ENCODE assay signal across 10 cellular contexts in genomic region chr19:18232540-18233223, GRCh38. TPM values are rescaled to one million over a fixed set of nuclear protein-coding genes. Genes with fewer than 3 reads are reported as not detected.
DNase-seq lines count a peak whose midpoint lies in the region; ATAC-seq, FAIRE-seq and TF ChIP-seq lines count a peak whose summit lies in the region.
"Had no signal": no experiment of that assay in that cellular context is flagged by ENCODE, and none has a peak within 500 bp of the region (broad histone marks: within the 10 kb centered on the region; RNA-seq: fewer than 3 reads in every experiment).

No MANE protein-coding gene starts in this region.

- DNase-seq in NCI-H1436 (lab: John Stamatoyannopoulos, UW) (peak; percentile 28), NCI-H1436 treated with DMSO at 0.1 percent for 48 hours (lab: John Stamatoyannopoulos, UW) (no peak), NCI-H1092 treated with DMSO at 0.1 percent for 48 hours (lab: John Stamatoyannopoulos, UW) (peak; percentile 57), K562 (ENCODE audit: extremely low read depth in 1 of 4, low spot score in 3 of 4) (peak; percentile 72 to 79 (median 75)), mesothelial cell of epicardium (ENCODE audit: low spot score in 2 of 2, unreplicated experiment in 2 of 2) (no peak), mammary epithelial cell (no peak)

- H3K4me1 Mint-ChIP-seq in mesothelial cell of epicardium = peaks cover 6% of the 10 kb centered on the region

- H3K4me1 ChIP-seq in K562 (replicated peaks in 1 of 2; ENCODE audit: control insufficient read depth in 2 of 2, insufficient read depth in 2 of 2, low read length in 2 of 2) = peaks cover 15 to 27% of the 10 kb centered on the region in 2 experiments; a peak in 4 of 5 replicates
- no peaks in the 10 kb centered on the region for H3K4me1 ChIP-seq in mammary epithelial cell (ENCODE audit: insufficient read depth, low read length)

- H3K4me2 ChIP-seq in K562 (ENCODE audit: insufficient read depth, low read length) = peak overlapping the region; percentile 60
- H3K4me2 ChIP-seq in mammary epithelial cell (ENCODE audit: insufficient read depth, low read depth, low read length) = no peak overlapping the region

- peaks cover 66% of the 10 kb centered on the region for H3K27me3 Mint-ChIP-seq in mesothelial cell of epicardium (ENCODE audit: low read depth)

- CTCF ChIA-PET in K562 (lab: Yijun Ruan, JAX; ENCODE audit: low intra/inter-chr PET ratio) (interaction anchor here (0.7 kb wide), 1 partner anchor 13 kb away, joined by 3 read pairs; no protein-coding TSS in a partner anchor), mammary epithelial cell (lab: Charles Lee; ENCODE audit: low non-redundant PET) (interaction anchor here (0.6 to 0.7 kb wide), 2 partner anchors 24 to 47 kb away, joined by 3 to 7 read pairs; no protein-coding TSS in a partner anchor)

- intact Hi-C loops in K562 (cut with micrococcal nuclease) = no loop called here
- intact Hi-C loops in mammary epithelial cell (cut with micrococcal nuclease) = no loop called here

- TF ChIP-seq POLR2A in K562 (conservative IDR thresholded peaks at IDR 0.05) = no peak

- peaks cover 6% of the 10 kb centered on the region for H3K9me3 Mint-ChIP-seq in mesothelial cell of epicardium

- peak overlapping the region; percentile 34 for H3K4me3 Mint-ChIP-seq in mesothelial cell of epicardium
- H3K4me3 Mint-ChIP-seq: natural killer cell had no signal

- H4K20me1 ChIP-seq in K562 (replicated peaks; ENCODE audit: control insufficient read depth, insufficient read depth, low read length) (peaks cover 5% of the 10 kb centered on the region; the same call in 1 of the 2 replicates), mammary epithelial cell (ENCODE audit: insufficient read depth, low read length) (no peaks in the 10 kb centered on the region)

- no peak for FAIRE-seq in K562 (lab: Jason Lieb, UNC)
- FAIRE-seq: GM18507 had no signal

- H3K9me1 ChIP-seq in K562 (ENCODE audit: control insufficient read depth, insufficient read depth, low read length) = peaks cover 6% of the 10 kb centered on the region

- H3K9ac ChIP-seq in K562 (ENCODE audit: insufficient read depth in 1 of 2, low read depth in 2 of 2, low read length in 2 of 2) = peak overlapping the region in 1 of 2 experiments; percentile 73; a peak in 1 of 4 replicates
- no peak overlapping the region for H3K9ac ChIP-seq in mammary epithelial cell (ENCODE audit: insufficient read depth, low read length)

- H3K27ac Mint-ChIP-seq in mesothelial cell of epicardium = no peak overlapping the region
- H3K27ac Mint-ChIP-seq: natural killer cell had no signal

- H3K79me2 ChIP-seq in K562 (ENCODE audit: control insufficient read depth, insufficient read depth, low read length) (no peaks in the 10 kb centered on the region), mammary epithelial cell (ENCODE audit: insufficient read depth, low read length) (no peaks in the 10 kb centered on the region)

- BruUV-seq in K562 (replicated peaks; lab: Mats Ljungman, UMichigan) (no TSS peak), mammary epithelial cell (replicated peaks; lab: Mats Ljungman, UMichigan) (no TSS peak)

- 2% methylated on average over 10 of the region's 46 CpGs for WGBS in K562 (ENCODE audit: insufficient coverage, low coverage, missing lambda C conversion rate)
- WGBS in mammary epithelial cell (ENCODE audit: low coverage, missing lambda C conversion rate) = 0% methylated on average over 13 of the region's 46 CpGs

- TF ChIP-seq EP300 in K562 (IDR thresholded peaks at IDR 0.05; ENCODE audit: low read length) = no peak

- peak; percentile 31 to 87 (median 39); a peak in 4 of 6 replicates for TF ChIP-seq CTCF in K562 (IDR thresholded peaks at IDR 0.05 in 2 of 3, conservative IDR thresholded peaks at IDR 0.05 in 1 of 3; ENCODE audit: insufficient read depth in 2 of 3, low read depth in 1 of 3, low read length in 3 of 3)
- TF ChIP-seq CTCF in mesothelial cell of epicardium (IDR thresholded peaks at IDR 0.05; ENCODE audit: unreplicated experiment) = no peak
- peak in 1 of 2 donors; percentile 12 for TF ChIP-seq CTCF in mammary epithelial cell (conservative IDR thresholded peaks at IDR 0.05 in 1 of 2, IDR thresholded peaks at IDR 0.05 in 1 of 2; ENCODE audit: extremely low read depth in 1 of 2, insufficient read depth in 1 of 2, low read depth in 1 of 2, low read length in 2 of 2)

- in situ Hi-C loops in K562 (cut with MboI) = no loop called here
- in situ Hi-C loops in mammary epithelial cell (cut with MboI; ENCODE audit: low sequenced_read_pairs in 2 of 2) = no loop called here

- H3K36me3 Mint-ChIP-seq in mesothelial cell of epicardium = no peaks in the 10 kb centered on the region
- H3K36me3 Mint-ChIP-seq: natural killer cell had no signal

- peak in 1 of 2 experiments; percentile 37; a peak in 2 of 4 replicates for TF ChIP-seq RAD21 in K562 (CRISPR knock-in tag; conservative IDR thresholded peaks at IDR 0.05 in 1 of 2, IDR thresholded peaks at IDR 0.05 in 1 of 2)

- ATAC-seq in K562 (peak; percentile 92), HG03457 (IDR thresholded peaks at IDR 0.05; ENCODE audit: unreplicated experiment) (no peak), HG03521 (IDR thresholded peaks at IDR 0.05; ENCODE audit: unreplicated experiment) (no peak)

- H3K9me3 ChIP-seq in K562 (replicated peaks; ENCODE audit: control insufficient read depth, insufficient read depth, low read depth, low read length) (no peaks in the 10 kb centered on the region), mammary epithelial cell (replicated peaks; ENCODE audit: insufficient read depth, low read length) (no peaks in the 10 kb centered on the region)

- peaks cover 0 to 14% of the 10 kb centered on the region in 2 experiments; a peak in 4 of 5 replicates for H3K27me3 ChIP-seq in K562 (ENCODE audit: control insufficient read depth in 2 of 2, insufficient read depth in 2 of 2, low read length in 2 of 2)
- H3K27me3 ChIP-seq in mammary epithelial cell (ENCODE audit: insufficient read depth, low read length) = no peaks in the 10 kb centered on the region

- H3K27ac ChIP-seq in K562 (ENCODE audit: extremely low read depth, low read depth, low read length) (no peak overlapping the region), mammary epithelial cell (ENCODE audit: insufficient read depth, low read depth, low read length) (no peak overlapping the region)

- H3K36me3 ChIP-seq in K562 (ENCODE audit: control insufficient read depth, insufficient read depth, low read length) (no peaks in the 10 kb centered on the region), mammary epithelial cell (ENCODE audit: insufficient read depth, low read length) (no peaks in the 10 kb centered on the region)

- H3K4me3 ChIP-seq in K562 (peak overlapping the region; percentile 28), mammary epithelial cell (replicated peaks in 1 of 3; ENCODE audit: insufficient read depth in 1 of 3, low read depth in 2 of 3, low read length in 3 of 3) (no peak overlapping the region)

- dilution Hi-C loops in mammary epithelial cell (cut with HindIII; ENCODE audit: low sequenced_read_pairs) = loop anchor here (5.0 kb wide), 2 partner anchors 160 to 275 kb away; no protein-coding TSS in a partner anchor

- H2AFZ ChIP-seq in K562 (ENCODE audit: low read depth, low read length) = 0 out of 2 replicates have a peak overlapping the region, but pooled peaks have one; percentile 9
- no peak overlapping the region for H2AFZ ChIP-seq in mammary epithelial cell (ENCODE audit: low read depth, low read length)

- POLR2A ChIA-PET in K562 (lab: Yijun Ruan, JAX) = interaction anchor here (0.9 to 2.0 kb wide), 10 partner anchors 8 to 155 kb away, joined by 3 to 12 read pairs (median 4); partner anchors contain the start of gene JUND

RNA-seq across cellular contexts. Expression of gene PDE4C, which starts 6.4 kb away (rescaled TPM):
- 1.9 and 5.1 TPM in 2 replicates for total RNA-seq in K562 (2011; cell fraction: chromatin; rRNA removed; ENCODE audit: low replicate concordance)
- 2.2 and 3.0 TPM in 2 replicates for total RNA-seq in K562 (2011; cell fraction: nucleolus; rRNA removed)
- 1.3 and 1.6 TPM in 2 replicates for total RNA-seq in K562 (2011; cell fraction: nucleoplasm; rRNA removed)
- total RNA-seq in K562 (2014; rRNA removed) (0.16 and 0.91 TPM in 2 replicates), K562 (2014; rRNA removed; fragmentation: Illumina TruSeq; extraction: Trizol) (0.11 and 0.29 TPM in 2 replicates), K562 (2015; rRNA removed; fragmentation: Illumina TruSeq; extraction: Trizol) (not detected in 2 replicates), K562 (2021) (0.29 and 0.45 TPM in 2 replicates), mesothelial cell of epicardium (0.70 to 1.4 TPM (median 0.93 TPM) in 3 replicates), mammary epithelial cell (not detected)
- polyA plus RNA-seq in K562 (2011; rRNA removed) (0.60 and 0.81 TPM in 2 replicates), K562 (2014; fragmentation: Illumina TruSeq; extraction: Trizol) (0.06 and 0.24 TPM in 2 replicates), K562 (2014; fragmentation: Nextera tagmentation; extraction: Ambion mirVana) (under 1 TPM; 0.04 to 0.08 TPM), K562 (2014; rRNA removed) (0.81 and 0.89 TPM in 2 replicates), mammary epithelial cell (not detected)
- polyA plus RNA-seq in K562 (2011; cell fraction: cytosol; rRNA removed) = 0.83 and 0.88 TPM in 2 replicates
- polyA plus RNA-seq in K562 (2011; cell fraction: nucleus; rRNA removed) = 4.1 and 6.8 TPM in 2 replicates
- polyA plus RNA-seq in K562 (2012) = 0.17 and 0.22 TPM in 2 replicates
- 0.18 TPM in 1 of 2 replicates, not detected in the other for polyA minus RNA-seq in K562 (2011; rRNA and poly(A)+ RNA removed)
- 0.86 TPM in 1 of 2 replicates, not detected in the other for polyA minus RNA-seq in K562 (2011; cell fraction: cytosol; rRNA and poly(A)+ RNA removed)
- polyA minus RNA-seq in K562 (2011; cell fraction: nucleus; rRNA and poly(A)+ RNA removed) = 1.1 and 1.8 TPM in 2 replicates
- not detected for polyA minus RNA-seq in mammary epithelial cell
- total RNA-seq: natural killer cell had no signal

RNA-seq across cellular contexts. Expression of gene RAB3A, which starts 28.8 kb away (rescaled TPM):
- 10.4 and 16.2 TPM in 2 replicates for total RNA-seq in K562 (2011; cell fraction: chromatin; rRNA removed; ENCODE audit: low replicate concordance)
- 8.7 and 9.3 TPM in 2 replicates for total RNA-seq in K562 (2011; cell fraction: nucleolus; rRNA removed)
- total RNA-seq in K562 (2011; cell fraction: nucleoplasm; rRNA removed) = 7.6 and 8.3 TPM in 2 replicates
- total RNA-seq in K562 (2014; rRNA removed) (0.86 and 2.5 TPM in 2 replicates), K562 (2014; rRNA removed; fragmentation: Illumina TruSeq; extraction: Trizol) (0.26 and 0.69 TPM in 2 replicates), K562 (2015; rRNA removed; fragmentation: Illumina TruSeq; extraction: Trizol) (1.6 and 1.7 TPM in 2 replicates), K562 (2021) (3.7 and 5.1 TPM in 2 replicates), mesothelial cell of epicardium (5.9 to 6.7 TPM (median 6.4 TPM) in 3 replicates), mammary epithelial cell (1 to 10 TPM in 1 of 2 donors, under 1 TPM in 1; 0.33 to 1.8 TPM)
- polyA plus RNA-seq in K562 (2011; rRNA removed) (0.84 and 2.9 TPM in 2 replicates), K562 (2014; fragmentation: Illumina TruSeq; extraction: Trizol) (1.9 and 2.8 TPM in 2 replicates), K562 (2014; fragmentation: Nextera tagmentation; extraction: Ambion mirVana) (under 1 TPM in 1 of 2 experiments, not detected in 1; 0.17 TPM), K562 (2014; rRNA removed) (0.94 and 1.00 TPM in 2 replicates), mammary epithelial cell (1.9 TPM)
- polyA plus RNA-seq in K562 (2011; cell fraction: cytosol; rRNA removed) = 1.7 and 3.2 TPM in 2 replicates
- 4.7 and 6.5 TPM in 2 replicates for polyA plus RNA-seq in K562 (2011; cell fraction: nucleus; rRNA removed)
- 1.5 and 2.0 TPM in 2 replicates for polyA plus RNA-seq in K562 (2012)
- polyA minus RNA-seq in K562 (2011; rRNA and poly(A)+ RNA removed) = 6.4 and 9.5 TPM in 2 replicates
- 5.4 and 7.2 TPM in 2 replicates for polyA minus RNA-seq in K562 (2011; cell fraction: cytosol; rRNA and poly(A)+ RNA removed)
- 3.9 and 8.4 TPM in 2 replicates for polyA minus RNA-seq in K562 (2011; cell fraction: nucleus; rRNA and poly(A)+ RNA removed)
- polyA minus RNA-seq in mammary epithelial cell = not detected

RNA-seq across cellular contexts. Expression of gene MPV17L2, which starts 39.7 kb away (rescaled TPM):
- 8.8 and 30.9 TPM in 2 replicates for total RNA-seq in K562 (2011; cell fraction: chromatin; rRNA removed; ENCODE audit: low replicate concordance)
- total RNA-seq in K562 (2011; cell fraction: nucleolus; rRNA removed) = 42.9 and 46.5 TPM in 2 replicates
- 23.2 and 24.7 TPM in 2 replicates for total RNA-seq in K562 (2011; cell fraction: nucleoplasm; rRNA removed)
- total RNA-seq in K562 (2014; rRNA removed) (37.8 and 54.6 TPM in 2 replicates), K562 (2014; rRNA removed; fragmentation: Illumina TruSeq; extraction: Trizol) (11.7 and 21.1 TPM in 2 replicates), K562 (2015; rRNA removed; fragmentation: Illumina TruSeq; extraction: Trizol) (27.8 and 28.5 TPM in 2 replicates), K562 (2021) (31.7 and 33.8 TPM in 2 replicates), mesothelial cell of epicardium (7.7 to 9.5 TPM (median 8.2 TPM) in 3 replicates), mammary epithelial cell (10 to 100 TPM; 16.8 to 22.5 TPM)
- polyA plus RNA-seq in K562 (2011; rRNA removed) (28.4 and 49.3 TPM in 2 replicates), K562 (2014; fragmentation: Illumina TruSeq; extraction: Trizol) (60.2 and 60.9 TPM in 2 replicates), K562 (2014; fragmentation: Nextera tagmentation; extraction: Ambion mirVana) (10 to 100 TPM; 10.6 to 11.0 TPM), K562 (2014; rRNA removed) (60.0 and 67.1 TPM in 2 replicates), mammary epithelial cell (38.2 TPM)
- 61.2 and 112 TPM in 2 replicates for polyA plus RNA-seq in K562 (2011; cell fraction: cytosol; rRNA removed)
- polyA plus RNA-seq in K562 (2011; cell fraction: nucleus; rRNA removed) = 20.0 and 27.3 TPM in 2 replicates
- polyA plus RNA-seq in K562 (2012) = 30.6 and 34.2 TPM in 2 replicates
- 14.7 and 21.0 TPM in 2 replicates for polyA minus RNA-seq in K562 (2011; rRNA and poly(A)+ RNA removed)
- polyA minus RNA-seq in K562 (2011; cell fraction: cytosol; rRNA and poly(A)+ RNA removed) = 13.2 and 21.0 TPM in 2 replicates
- 10.2 and 11.6 TPM in 2 replicates for polyA minus RNA-seq in K562 (2011; cell fraction: nucleus; rRNA and poly(A)+ RNA removed)
- polyA minus RNA-seq in mammary epithelial cell = 43.2 TPM

RNA-seq across cellular contexts. Expression of gene IQCN, which starts 41.6 kb away (rescaled TPM):
- total RNA-seq in K562 (2011; cell fraction: chromatin; rRNA removed; ENCODE audit: low replicate concordance) = 0.35 and 0.67 TPM in 2 replicates
- 0.17 and 0.39 TPM in 2 replicates for total RNA-seq in K562 (2011; cell fraction: nucleolus; rRNA removed)
- total RNA-seq in K562 (2011; cell fraction: nucleoplasm; rRNA removed) = 0.29 and 0.38 TPM in 2 replicates
- total RNA-seq in K562 (2014; rRNA removed) (0.04 and 0.05 TPM in 2 replicates), K562 (2014; rRNA removed; fragmentation: Illumina TruSeq; extraction: Trizol) (0.04 TPM in 1 of 2 replicates, not detected in the other), K562 (2015; rRNA removed; fragmentation: Illumina TruSeq; extraction: Trizol) (0.04 and 0.07 TPM in 2 replicates), K562 (2021) (0.07 and 0.16 TPM in 2 replicates), mesothelial cell of epicardium (14.8 to 17.1 TPM (median 16.8 TPM) in 3 replicates), mammary epithelial cell (under 1 TPM; 0.19 to 0.50 TPM)
- polyA plus RNA-seq in K562 (2011; rRNA removed) (0.01 and 0.03 TPM in 2 replicates), K562 (2014; fragmentation: Illumina TruSeq; extraction: Trizol) (0.01 and 0.03 TPM in 2 replicates), K562 (2014; fragmentation: Nextera tagmentation; extraction: Ambion mirVana) (not detected), K562 (2014; rRNA removed) (not detected in 2 replicates), mammary epithelial cell (0.03 TPM)
- polyA plus RNA-seq in K562 (2011; cell fraction: cytosol; rRNA removed) = 0.01 TPM in 1 of 2 replicates, not detected in the other
- polyA plus RNA-seq in K562 (2011; cell fraction: nucleus; rRNA removed) = 0.06 and 0.33 TPM in 2 replicates
- 0.05 and 0.35 TPM in 2 replicates for polyA plus RNA-seq in K562 (2012)
- 0.21 TPM in 1 of 2 replicates, not detected in the other for polyA minus RNA-seq in K562 (2011; rRNA and poly(A)+ RNA removed)
- polyA minus RNA-seq in K562 (2011; cell fraction: cytosol; rRNA and poly(A)+ RNA removed) = not detected in 2 replicates
- 0.22 and 0.27 TPM in 2 replicates for polyA minus RNA-seq in K562 (2011; cell fraction: nucleus; rRNA and poly(A)+ RNA removed)
- polyA minus RNA-seq in mammary epithelial cell = not detected

RNA-seq across cellular contexts. Expression of gene JUND, which starts 48.7 kb away (rescaled TPM):
- 31.7 and 143 TPM in 2 replicates for total RNA-seq in K562 (2011; cell fraction: chromatin; rRNA removed; ENCODE audit: low replicate concordance)
- total RNA-seq in K562 (2011; cell fraction: nucleolus; rRNA removed) = 201 and 240 TPM in 2 replicates
- total RNA-seq in K562 (2011; cell fraction: nucleoplasm; rRNA removed) = 97.7 and 104 TPM in 2 replicates
- 279 and 297 TPM in 2 replicates for total RNA-seq in K562 (2014; rRNA removed)
- total RNA-seq in K562 (2014; rRNA removed; fragmentation: Illumina TruSeq; extraction: Trizol) = 17.4 and 22.6 TPM in 2 replicates
- 33.1 and 33.7 TPM in 2 replicates for total RNA-seq in K562 (2015; rRNA removed; fragmentation: Illumina TruSeq; extraction: Trizol)
- total RNA-seq in K562 (2021) = 245 and 286 TPM in 2 replicates
- 74.2 and 83.0 TPM in 2 replicates for polyA plus RNA-seq in K562 (2011; rRNA removed)
- polyA plus RNA-seq in K562 (2011; cell fraction: cytosol; rRNA removed) = 93.8 and 405 TPM in 2 replicates
- polyA plus RNA-seq in K562 (2011; cell fraction: nucleus; rRNA removed) = 78.6 and 150 TPM in 2 replicates
- 73.8 and 111 TPM in 2 replicates for polyA plus RNA-seq in K562 (2012)
- 42.3 and 63.5 TPM in 2 replicates for polyA plus RNA-seq in K562 (2014; fragmentation: Illumina TruSeq; extraction: Trizol)
- polyA plus RNA-seq in K562 (2014; fragmentation: Nextera tagmentation; extraction: Ambion mirVana) = 10 to 100 TPM in 1 of 2 experiments, 1 to 10 TPM in 1; 6.4 to 11.8 TPM
- polyA plus RNA-seq in K562 (2014; rRNA removed) = 210 and 216 TPM in 2 replicates
- polyA minus RNA-seq in K562 (2011; rRNA and poly(A)+ RNA removed) = 27.0 and 65.5 TPM in 2 replicates
- polyA minus RNA-seq in K562 (2011; cell fraction: cytosol; rRNA and poly(A)+ RNA removed) = 243 and 277 TPM in 2 replicates
- polyA minus RNA-seq in K562 (2011; cell fraction: nucleus; rRNA and poly(A)+ RNA removed) = 89.5 and 108 TPM in 2 replicates
- total RNA-seq in mesothelial cell of epicardium = 274 to 284 TPM (median 276 TPM) in 3 replicates
- total RNA-seq in mammary epithelial cell = 10 to 100 TPM; 59.6 to 74.0 TPM
- polyA plus RNA-seq in mammary epithelial cell = 30.0 TPM
- polyA minus RNA-seq in mammary epithelial cell = 4.4 TPM

Comparison
In these comparisons a context has a peak if more than half of its experiments do, and no peak if none do; other contexts are left out.
1. DNase-seq: peak in NCI-H1436 (single experiment), NCI-H1092 treated with DMSO at 0.1 percent for 48 hours (single experiment) and K562 (4 of 4); none in NCI-H1436 treated with DMSO at 0.1 percent for 48 hours (single experiment), mesothelial cell of epicardium (0 of 2) and mammary epithelial cell (single experiment).